In genomic region chr3:80357761-80358160, GRCh38 we compare ENCODE assay signal across 8 cellular contexts.
"Had no signal": no experiment of that assay in that cellular context is flagged by ENCODE, and none has a peak within 500 bp of the region (broad histone marks: within the 10 kb centered on the region; RNA-seq: fewer than 3 reads in every experiment).

No MANE protein-coding gene starts in this region.

- H2AFZ ChIP-seq: GM23248 had no signal

- H3K9me3 ChIP-seq: HAP-1 had no signal

- H3K27me3 Mint-ChIP-seq: IgD-negative memory B cell had no signal

- H3K4me3 ChIP-seq: GM23248, HAP-1 had no signal

- H3K4me3 Mint-ChIP-seq: HFFc6 had no signal

- H3K36me3 Mint-ChIP-seq: IgD-negative memory B cell had no signal

- H3K9ac ChIP-seq: GM23248 had no signal

- H3K36me3 ChIP-seq: HAP-1 had no signal

- H3K27ac ChIP-seq: GM23248, HL-60 had no signal

- H3K27ac Mint-ChIP-seq: HFFc6, IgD-negative memory B cell had no signal

- FAIRE-seq: HepG2 had no signal

- DNase-seq: GM23248, GOT3, H7, HFFc6 had no signal
